In the genomic region with DNA sequence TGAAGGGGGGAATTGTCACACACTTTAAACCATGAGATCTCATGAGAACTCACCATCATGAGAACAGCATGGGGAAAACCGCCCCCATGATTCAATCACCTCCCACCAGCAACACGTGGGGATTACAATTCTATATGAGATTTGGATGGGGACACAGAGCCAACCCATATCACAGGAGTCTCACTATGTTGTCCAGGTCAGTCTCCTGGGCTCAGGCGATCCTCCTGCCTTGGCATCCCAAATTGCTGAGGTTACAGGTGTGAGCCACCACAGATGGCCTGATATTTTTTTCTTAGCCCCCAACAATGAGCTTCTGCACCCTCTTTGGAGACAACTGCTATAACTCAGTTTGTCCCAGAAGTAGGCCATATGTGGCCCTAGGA, we compare ENCODE assay signal across 11 cellular contexts. TPM values are rescaled to one million over a fixed set of nuclear protein-coding genes. Genes with fewer than 3 reads are reported as not detected.
DNase-seq lines count a peak whose midpoint lies in the region; ATAC-seq, FAIRE-seq and TF ChIP-seq lines count a peak whose summit lies in the region.
"Had no signal": no experiment of that assay in that cellular context is flagged by ENCODE, and none has a peak within 500 bp of the region (broad histone marks: within the 10 kb centered on the region; RNA-seq: fewer than 3 reads in every experiment).

No MANE protein-coding gene starts in this region.

- no peak for TF ChIP-seq CTCF in C4-2B (conservative IDR thresholded peaks at IDR 0.05)
- no peak for TF ChIP-seq CTCF in HL-60 (IDR thresholded peaks at IDR 0.05; ENCODE audit: insufficient read depth, low read length)
- TF ChIP-seq CTCF in GM12878 (IDR thresholded peaks at IDR 0.05 in 2 of 3, conservative IDR thresholded peaks at IDR 0.05 in 1 of 3; ENCODE audit: control insufficient read depth in 2 of 3, extremely low read depth in 1 of 3, insufficient read depth in 1 of 3, low read depth in 3 of 3, low read length in 3 of 3) = no peak
- no peak for TF ChIP-seq CTCF in progenitor cell of endocrine pancreas (IDR thresholded peaks at IDR 0.05; ENCODE audit: unreplicated experiment)

- H3K27me3 ChIP-seq in HL-60 (ENCODE audit: insufficient read depth, poor library complexity, severe bottlenecking) (no peaks in the 10 kb centered on the region), GM12878 (replicated peaks in 1 of 2; ENCODE audit: control insufficient read depth in 2 of 2, insufficient read depth in 2 of 2, low read length in 1 of 2) (no peaks in the 10 kb centered on the region)
- H3K27me3 ChIP-seq in naive thymus-derived CD4-positive, alpha-beta T cell (ENCODE audit: control insufficient read depth in 2 of 2, insufficient read depth in 2 of 2, low read length in 2 of 2) = no peaks in the 10 kb centered on the region

- TF ChIP-seq EP300 in GM12878 (IDR thresholded peaks at IDR 0.05; ENCODE audit: borderline replicate concordance in 1 of 2, control insufficient read depth in 1 of 2, low read depth in 2 of 2, low read length in 2 of 2) = no peak

- H3K27ac ChIP-seq in C4-2B (peak overlapping the region; percentile 63), HL-60 (replicated peaks) (peak overlapping the region; percentile 70), GM12878 (ENCODE audit: control insufficient read depth, insufficient read depth) (peak overlapping the region; percentile 94)
- H3K27ac ChIP-seq in naive thymus-derived CD4-positive, alpha-beta T cell (ENCODE audit: low read depth, low read length) = peak overlapping the region; percentile 84

- TF ChIP-seq RAD21 in GM12878 (IDR thresholded peaks at IDR 0.05; ENCODE audit: insufficient read depth, low read depth, low read length) = no peak

- DNase-seq in HL-60 (ENCODE audit: low read depth in 1 of 2, low spot score in 1 of 2) (no peak), GM12878 (ENCODE audit: low read depth, low spot score) (peak; percentile 13), HTR-8/SVneo (ENCODE audit: insufficient read length, low spot score) (no peak), progenitor cell of endocrine pancreas (ENCODE audit: low spot score, unreplicated experiment) (no peak), GM19239 (ENCODE audit: insufficient read length, low spot score) (no peak)
- no peak for DNase-seq in naive thymus-derived CD4-positive, alpha-beta T cell
- no peak for DNase-seq in stimulated activated CD4-positive, alpha-beta T cell treated with anti-CD3 and anti-CD28 coated beads, Interleukin-12 subunit alpha, Interleukin-12 subunit beta, amount 100 ng/mL, for 4 hours
- DNase-seq: HCEC 1CT, SW 1271 had no signal

- H3K36me3 ChIP-seq in GM12878 (ENCODE audit: control insufficient read depth in 2 of 2, insufficient read depth in 2 of 2, low read length in 1 of 2) = no peaks in the 10 kb centered on the region
- H3K36me3 ChIP-seq in naive thymus-derived CD4-positive, alpha-beta T cell (ENCODE audit: control insufficient read depth in 2 of 3, insufficient read depth in 3 of 3, low read length in 3 of 3) = peaks cover 0 to 7% (median 0%) of the 10 kb centered on the region in 3 experiments

- peak overlapping the region; percentile 99 for H3K4me2 ChIP-seq in GM12878 (ENCODE audit: control insufficient read depth, insufficient read depth)

- H3K4me3 ChIP-seq in HL-60 (replicated peaks; ENCODE audit: insufficient read depth, low read length) (peak overlapping the region; percentile 37), GM12878 (no peak overlapping the region; the same call in 1 of the 2 replicates)
- H3K4me3 ChIP-seq in naive thymus-derived CD4-positive, alpha-beta T cell (ENCODE audit: low read length) = peak overlapping the region; percentile 52

- RAD21 ChIA-PET in GM12878 (lab: Charles Lee; ENCODE audit: unreplicated experiment) = interaction anchor here (1.1 to 7.3 kb wide), 6 partner anchors 9 to 62 kb away, joined by 4 to 80 read pairs (median 10); partner anchors contain the start of gene MORC3

- POLR2A ChIA-PET in GM12878 (lab: Charles Lee) = interaction anchor here (0.6 to 6.0 kb wide), 6 partner anchors 10 to 36 kb away, joined by 3 to 56 read pairs (median 4); partner anchors contain the start of gene MORC3
- POLR2A ChIA-PET in naive thymus-derived CD4-positive, alpha-beta T cell (lab: Charles Lee) = interaction anchor here (1.2 to 11.9 kb wide), 9 partner anchors 9 to 41 kb away, joined by 3 to 361 read pairs (median 5); partner anchors contain the start of gene MORC3

- H3K79me2 ChIP-seq in GM12878 (ENCODE audit: control insufficient read depth, insufficient read depth, low read length) = no peaks in the 10 kb centered on the region

- peak; percentile 30 for ATAC-seq in GM12878
- ATAC-seq in naive thymus-derived CD4-positive, alpha-beta T cell = no peak

- intact Hi-C loops in GM12878 (cut with micrococcal nuclease; ENCODE audit: unreplicated experiment) = no loop called here
- intact Hi-C loops in naive thymus-derived CD4-positive, alpha-beta T cell (cut with micrococcal nuclease) = loop anchor here in 1 of 2 donors (10.0 kb wide), 1 partner anchor 1067 kb away; the partner anchor contains the start of gene DYRK1A

- no TSS peak for BruUV-seq in GM12878 (replicated peaks; lab: Mats Ljungman, UMichigan)

- H4K20me1 ChIP-seq in GM12878 (ENCODE audit: control insufficient read depth, insufficient read depth) = no peaks in the 10 kb centered on the region

- H3K4me1 Mint-ChIP-seq in naive thymus-derived CD4-positive, alpha-beta T cell = peaks cover 24 to 53% (median 40%) of the 10 kb centered on the region in 7 donors
- H3K4me1 Mint-ChIP-seq in progenitor cell of endocrine pancreas (ENCODE audit: low read depth) = no peaks in the 10 kb centered on the region

- peak overlapping the region; percentile 92 for H2AFZ ChIP-seq in GM12878 (ENCODE audit: control insufficient read depth, low read depth, low read length)

- peaks cover 2% of the 10 kb centered on the region; the same call in 1 of the 3 replicates for H3K9me3 ChIP-seq in GM12878 (replicated peaks; ENCODE audit: control insufficient read depth, insufficient read depth, low read length)
- no peaks in the 10 kb centered on the region for H3K9me3 ChIP-seq in naive thymus-derived CD4-positive, alpha-beta T cell (ENCODE audit: control insufficient read depth in 2 of 3, low read length in 3 of 3)

- no peak for TF ChIP-seq POLR2A in GM12878 (IDR thresholded peaks at IDR 0.05; ENCODE audit: low read depth, low read length)

- FAIRE-seq in GM12878 (lab: Jason Lieb, UNC) = no peak
- FAIRE-seq in HTR-8/SVneo (lab: Jason Lieb, UNC) = no peak
- no peak for FAIRE-seq in GM19239 (lab: Jason Lieb, UNC)
- FAIRE-seq: D721Med had no signal

- H3K27ac Mint-ChIP-seq in naive thymus-derived CD4-positive, alpha-beta T cell = peak overlapping the region; percentile 91 to 100 (median 98)
- no peak overlapping the region for H3K27ac Mint-ChIP-seq in progenitor cell of endocrine pancreas

- SMC1A ChIA-PET in GM12878 (lab: Charles Lee; ENCODE audit: uncharacterized antibody, unreplicated experiment) = interaction anchor here (0.7 to 5.2 kb wide), 7 partner anchors 9 to 43 kb away, joined by 3 to 28 read pairs (median 10); partner anchors contain the start of gene MORC3

- CTCF ChIA-PET in GM12878 (lab: Yijun Ruan, JAX) = interaction anchor here (0.7 to 2.2 kb wide), 5 partner anchors 9 to 152 kb away, joined by 3 to 5 read pairs (median 4); partner anchors contain the start of gene MORC3
- CTCF ChIA-PET in naive thymus-derived CD4-positive, alpha-beta T cell (lab: Charles Lee) = interaction anchor here (1.0 to 2.5 kb wide), 6 partner anchors 9 to 38 kb away, joined by 3 to 34 read pairs (median 6); partner anchors contain the start of gene MORC3

- in situ Hi-C loops in GM12878 (cut with MboI) = no loop called here

- 80% methylated on average over 3 of the region's 3 CpGs for WGBS in GM12878 (ENCODE audit: insufficient coverage, insufficient replicate concordance, low lambda C conversion rate, missing lambda C conversion rate)

- peaks cover 30% of the 10 kb centered on the region for H3K4me1 ChIP-seq in GM12878 (ENCODE audit: control insufficient read depth, insufficient read depth, low read length)
- H3K4me1 ChIP-seq in naive thymus-derived CD4-positive, alpha-beta T cell (ENCODE audit: control insufficient read depth in 2 of 2, insufficient read depth in 2 of 2, low read length in 2 of 2) = peaks cover 21 to 36% of the 10 kb centered on the region in 2 donors

- peaks cover 0 to 5% (median 0%) of the 10 kb centered on the region in 11 donors for H3K9me3 Mint-ChIP-seq in naive thymus-derived CD4-positive, alpha-beta T cell
- no peaks in the 10 kb centered on the region for H3K9me3 Mint-ChIP-seq in progenitor cell of endocrine pancreas (ENCODE audit: low read depth)

- no peaks in the 10 kb centered on the region for H3K27me3 Mint-ChIP-seq in naive thymus-derived CD4-positive, alpha-beta T cell
- no peaks in the 10 kb centered on the region for H3K27me3 Mint-ChIP-seq in progenitor cell of endocrine pancreas

- peaks cover 0 to 15% (median 3%) of the 10 kb centered on the region in 5 donors for H3K36me3 Mint-ChIP-seq in naive thymus-derived CD4-positive, alpha-beta T cell
- H3K36me3 Mint-ChIP-seq in progenitor cell of endocrine pancreas (ENCODE audit: insufficient read depth) = peaks cover 12% of the 10 kb centered on the region

- H3K9ac ChIP-seq in GM12878 (ENCODE audit: control insufficient read depth, insufficient read depth, low read length) = peak overlapping the region; percentile 75

- H3K4me3 Mint-ChIP-seq in naive thymus-derived CD4-positive, alpha-beta T cell = peak overlapping the region; percentile 71 to 88 (median 84)
- no peak overlapping the region for H3K4me3 Mint-ChIP-seq in progenitor cell of endocrine pancreas (ENCODE audit: low read depth)

RNA-seq across cellular contexts. Expression of gene MORC3, which starts 22.5 kb away (rescaled TPM):
- total RNA-seq in GM12878 (2013; cell fraction: nucleolus; rRNA removed) = 132 and 142 TPM in 2 replicates
- 18.7 and 20.5 TPM in 2 replicates for total RNA-seq in GM12878 (2014; rRNA removed)
- total RNA-seq in GM12878 (2014; rRNA removed; fragmentation: Illumina TruSeq; extraction: Trizol) = 29.9 and 31.6 TPM in 2 replicates
- total RNA-seq in GM12878 (2021) = 15.8 and 16.2 TPM in 2 replicates
- polyA plus RNA-seq in GM12878 (2011; ENCODE audit: low read depth) = 6.5 TPM
- polyA plus RNA-seq in GM12878 (2011; rRNA removed) = 22.6 and 40.2 TPM in 2 replicates
- 5.8 and 7.3 TPM in 2 replicates for polyA plus RNA-seq in GM12878 (2011; cell fraction: cytosol; rRNA removed)
- 18.8 and 19.7 TPM in 2 replicates for polyA plus RNA-seq in GM12878 (2011; cell fraction: nucleus; rRNA removed)
- 9.3 and 15.2 TPM in 2 replicates for polyA plus RNA-seq in GM12878 (2012)
- 19.1 and 24.4 TPM in 2 replicates for polyA plus RNA-seq in GM12878 (2014; fragmentation: Illumina TruSeq; extraction: Trizol)
- polyA plus RNA-seq in GM12878 (2014; fragmentation: Nextera tagmentation; extraction: Ambion mirVana) = 1 to 10 TPM; 5.5 to 7.1 TPM
- 13.1 and 16.8 TPM in 2 replicates for polyA plus RNA-seq in GM12878 (2014; rRNA removed)
- 10 to 100 TPM; 13.1 to 15.2 TPM for polyA plus RNA-seq in GM12878 (2016; fragmentation: Nextera tagmentation; extraction: Ambion mirVana)
- polyA minus RNA-seq in GM12878 (2011; rRNA and poly(A)+ RNA removed) = 16.0 and 28.6 TPM in 2 replicates
- 7.9 TPM in 2 replicates for polyA minus RNA-seq in GM12878 (2011; cell fraction: cytosol; rRNA and poly(A)+ RNA removed)
- 17.8 and 22.4 TPM in 2 replicates for polyA minus RNA-seq in GM12878 (2011; cell fraction: nucleus; rRNA and poly(A)+ RNA removed)
- total RNA-seq in naive thymus-derived CD4-positive, alpha-beta T cell = 100 to 1,000 TPM in 2 of 5 experiments, 10 to 100 TPM in 3; 48.2 to 123 (median 62.0) TPM
- 10 to 100 TPM; 29.3 to 54.9 TPM for polyA plus RNA-seq in naive thymus-derived CD4-positive, alpha-beta T cell
- total RNA-seq in progenitor cell of endocrine pancreas = 32.2 and 33.7 TPM in 2 replicates
